8 cellular contexts compared by ENCODE assay signal in genomic region chr5:12023614-12024241, GRCh38.
DNase-seq lines count a peak whose midpoint lies in the region; ATAC-seq and TF ChIP-seq lines count a peak whose summit lies in the region.

No MANE protein-coding gene starts in this region.

- no peak for DNase-seq in AG04450 (ENCODE audit: low read depth, low spot score)
- peak; percentile 15 for DNase-seq in LHCN-M2 (ENCODE audit: low read depth)
- DNase-seq in SK-MEL-5 (ENCODE audit: low read depth, low spot score) = peak; percentile 83
- DNase-seq in glomerular endothelial cell (ENCODE audit: extremely low read depth, low read depth, low spot score) = peak; percentile 22
- DNase-seq in upper lobe of right lung = no peak
- DNase-seq in stimulated activated naive CD8-positive, alpha-beta T cell treated with anti-CD3 and anti-CD28 coated beads, Interleukin-15, Interleukin-2, amounts not matched to agents 100 U/mL and 50 U/mL, for 24 hours = no peak

- ATAC-seq in GM18502 (IDR thresholded peaks at IDR 0.05; ENCODE audit: poor library complexity, unreplicated experiment) = peak; percentile 67
- peak; percentile 56 for ATAC-seq in upper lobe of right lung
- ATAC-seq in stimulated activated naive CD8-positive, alpha-beta T cell treated with anti-CD3 and anti-CD28 coated beads, Interleukin-15, Interleukin-2, amounts not matched to agents 100 U/mL and 50 U/mL, for 24 hours = no peak
- ATAC-seq in GM18505 (IDR thresholded peaks at IDR 0.05; ENCODE audit: unreplicated experiment) = no peak

- POLR2A ChIA-PET in AG04450 (lab: Yijun Ruan, JAX) = no interaction called here

- TF ChIP-seq CTCF in AG04450 (IDR thresholded peaks at IDR 0.05; ENCODE audit: low read depth, low read length) (peak; percentile 58), upper lobe of right lung (IDR thresholded peaks at IDR 0.05) (peak; percentile 63)

- in situ Hi-C loops in SK-MEL-5 (cut with HindIII; ENCODE audit: low pct_unique_long_range_greater_than_20kb, low sequenced_read_pairs) = no loop called here

- no peak for TF ChIP-seq POLR2A in GM18505 (IDR thresholded peaks at IDR 0.05; ENCODE audit: borderline replicate concordance, extremely low read depth, insufficient read depth, insufficient read length)

- H3K9me3 ChIP-seq in AG04450 (ENCODE audit: control insufficient read depth, insufficient read depth, low read length) = peaks cover 6% of the 10 kb centered on the region
- no peaks in the 10 kb centered on the region for H3K9me3 ChIP-seq in upper lobe of right lung

- H3K27ac ChIP-seq in AG04450 (ENCODE audit: low read depth, low read length) = no peak overlapping the region
- no peak overlapping the region for H3K27ac ChIP-seq in upper lobe of right lung

- H3K27me3 ChIP-seq in AG04450 (ENCODE audit: control insufficient read depth, insufficient read depth, low read length) (no peaks in the 10 kb centered on the region), upper lobe of right lung (no peaks in the 10 kb centered on the region)

- H3K36me3 ChIP-seq in upper lobe of right lung = no peaks in the 10 kb centered on the region

- H3K4me1 ChIP-seq in upper lobe of right lung = no peaks in the 10 kb centered on the region

- H3K4me3 ChIP-seq in AG04450 (ENCODE audit: low read depth, low read length) = no peak overlapping the region
- H3K4me3 ChIP-seq in upper lobe of right lung = no peak overlapping the region

- CTCF ChIA-PET in AG04450 (lab: Charles Lee) = interaction anchor here (0.8 to 1.6 kb wide), 3 partner anchors 64 to 1329 kb away, joined by 3 read pairs; no protein-coding TSS in a partner anchor

- intact Hi-C loops in upper lobe of right lung (cut with DNase I) = no loop called here

Comparison
In these comparisons a context has a peak if more than half of its experiments do, and no peak if none do; other contexts are left out.
1. DNase-seq: peak in LHCN-M2 (single experiment), SK-MEL-5 (single experiment) and glomerular endothelial cell (single experiment); none in AG04450 (single experiment), upper lobe of right lung (single experiment) and stimulated activated naive CD8-positive, alpha-beta T cell treated with anti-CD3 and anti-CD28 coated beads, Interleukin-15, Interleukin-2, amounts not matched to agents 100 U/mL and 50 U/mL, for 24 hours (single experiment).
2. ATAC-seq: peak in GM18502 (single experiment) and upper lobe of right lung (single experiment); none in stimulated activated naive CD8-positive, alpha-beta T cell treated with anti-CD3 and anti-CD28 coated beads, Interleukin-15, Interleukin-2, amounts not matched to agents 100 U/mL and 50 U/mL, for 24 hours (single experiment) and GM18505 (single experiment).